Comparison of ENCODE assay signal across 8 cellular contexts in the genomic region with DNA sequence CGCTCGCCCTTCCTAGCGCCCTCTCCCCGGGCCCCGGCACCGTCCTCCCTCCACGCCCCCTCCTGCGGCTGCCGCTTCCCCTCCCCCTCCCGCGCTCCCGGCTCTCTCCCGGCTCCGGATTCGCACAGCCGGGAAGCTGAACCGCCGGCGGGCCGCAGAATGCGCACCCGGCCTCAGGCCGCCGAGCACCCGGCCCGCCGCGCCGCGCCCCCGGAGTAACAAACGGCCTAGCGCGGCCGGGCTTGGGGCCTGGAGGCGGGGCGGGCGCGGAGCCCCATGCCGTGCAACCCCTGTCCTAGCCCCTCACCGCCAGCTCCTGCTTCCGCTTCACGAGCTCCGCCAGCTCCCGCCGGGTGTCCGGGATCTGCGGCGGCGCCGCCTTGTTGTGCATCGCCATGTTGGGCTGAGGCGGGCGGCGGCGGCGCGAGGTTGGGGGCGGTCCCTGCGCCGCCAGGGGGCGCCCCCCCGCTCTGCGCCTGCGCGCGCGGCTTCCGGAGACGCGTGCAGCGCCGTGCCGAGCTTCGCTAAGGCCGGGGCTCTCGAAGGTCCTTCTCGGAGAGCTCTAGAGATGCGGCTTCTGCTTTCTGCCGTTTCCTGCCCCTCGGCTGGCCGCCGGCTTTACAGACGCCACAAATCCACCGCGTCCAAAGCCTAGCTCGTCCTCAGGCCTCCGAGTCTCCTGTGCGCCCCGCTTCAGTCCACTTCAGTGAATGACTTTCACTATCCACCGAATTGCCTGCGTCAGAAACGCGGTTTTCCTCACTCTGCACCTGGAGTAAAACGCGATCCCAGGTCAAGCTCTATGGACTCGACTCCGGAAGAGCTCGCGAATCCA. TPM values are rescaled to one million over a fixed set of nuclear protein-coding genes. Genes with fewer than 3 reads are reported as not detected.
DNase-seq lines count a peak whose midpoint lies in the region; ATAC-seq and TF ChIP-seq lines count a peak whose summit lies in the region.

A gene (minus strand): TSS at position 417 of the 835 bp plus-strand sequence. CDS start 20 bp downstream, at position 397.

- peaks cover 7% of the 10 kb centered on the region for H3K27me3 Mint-ChIP-seq in brain

- H3K4me3 ChIP-seq in iPS-15b (ENCODE audit: low read depth, low read length) (peak within 1 kb of the TSS; percentile 76), skeletal muscle satellite cell (ENCODE audit: low read length) (peak within 1 kb of the TSS; percentile 82)

- TF ChIP-seq CTCF in brain (conservative IDR thresholded peaks at IDR 0.05): peak; percentile 72 to 73

- peaks cover 25% of the 10 kb centered on the region for H3K36me3 Mint-ChIP-seq in brain

- peak; percentile 92 for ATAC-seq in HG02885 (IDR thresholded peaks at IDR 0.05; ENCODE audit: poor library complexity, unreplicated experiment)

- peaks cover 41% of the 10 kb centered on the region for H3K4me1 Mint-ChIP-seq in brain

- H3K9ac ChIP-seq in iPS-15b (ENCODE audit: low read depth, low read length) (peak within 1 kb of the TSS; percentile 38), skeletal muscle satellite cell (ENCODE audit: low read depth, low read length) (peak within 1 kb of the TSS; percentile 87)

- peak; percentile 72 to 78 for DNase-seq in NCI-H187 (lab: John Stamatoyannopoulos, UW)
- no peak for DNase-seq in NCI-H187 treated with DMSO at 0.1 percent for 48 hours (lab: John Stamatoyannopoulos, UW)
- peak; percentile 94 for DNase-seq in NCI-H2029 treated with DMSO at 0.1 percent for 48 hours (lab: John Stamatoyannopoulos, UW)
- DNase-seq in UCSD-AML1 (lab: John Stamatoyannopoulos, UW; ENCODE audit: unreplicated experiment): peak; percentile 91

- H3K27ac Mint-ChIP-seq in brain: peak within 1 kb of the TSS; percentile 98 to 99 (median 99)

- peak within 1 kb of the TSS; percentile 97 to 99 (median 99) for H3K4me3 Mint-ChIP-seq in brain

- H3K4me1 ChIP-seq in iPS-15b (ENCODE audit: control insufficient read depth, insufficient read depth, low read length) (no peaks in the 10 kb centered on the region), skeletal muscle satellite cell (ENCODE audit: control insufficient read depth, insufficient read depth, low read length) (peaks cover 15% of the 10 kb centered on the region)

- peaks cover 6% of the 10 kb centered on the region for H3K27me3 ChIP-seq in iPS-15b (ENCODE audit: control insufficient read depth, insufficient read depth, low read length)
- no peaks in the 10 kb centered on the region for H3K27me3 ChIP-seq in skeletal muscle satellite cell (ENCODE audit: control insufficient read depth, insufficient read depth, low read length)

- peaks cover 0 to 5% (median 0%) of the 10 kb centered on the region in 5 experiments for H3K9me3 Mint-ChIP-seq in brain

- H3K36me3 ChIP-seq in iPS-15b (ENCODE audit: control insufficient read depth, insufficient read depth, low read length): no peaks in the 10 kb centered on the region
- H3K36me3 ChIP-seq in skeletal muscle satellite cell (ENCODE audit: insufficient read depth, low read length): peaks cover 17% of the 10 kb centered on the region

- peak within 1 kb of the TSS; percentile 94 for H3K4me2 ChIP-seq in skeletal muscle satellite cell (ENCODE audit: low read length)

- no peaks in the 10 kb centered on the region for H3K9me3 ChIP-seq in iPS-15b (ENCODE audit: control insufficient read depth, insufficient read depth, low read length)
- no peaks in the 10 kb centered on the region for H3K9me3 ChIP-seq in skeletal muscle satellite cell (replicated peaks; ENCODE audit: low read length)

RNA-seq across cellular contexts. Expression of the gene that starts here (rescaled TPM):
- 129 TPM for polyA plus RNA-seq in brain (ENCODE audit: insufficient read depth, low read depth, low replicate concordance)
- 52.9 and 59.1 TPM in 2 replicates for total RNA-seq in skeletal muscle satellite cell (2012; rRNA removed)
